Comparison of ENCODE assay signal across 27 cellular contexts in genomic region chr5:73008831-73009230, GRCh38.
"Had no signal": no experiment of that assay in that cellular context is flagged by ENCODE, and none has a peak within 500 bp of the region (broad histone marks: within the 10 kb centered on the region; RNA-seq: fewer than 3 reads in every experiment).

No MANE protein-coding gene starts in this region.

- H3K79me2 ChIP-seq: parathyroid adenoma had no signal

- H3K36me3 ChIP-seq: neural progenitor cell, thyroid gland had no signal

- H3K4me3 Mint-ChIP-seq: mesothelial cell of epicardium; naive B cell; natural killer cell treated with Interleukin-12 subunit alpha and Interleukin-12 subunit beta and Interleukin-15 and Interleukin-18, amount 100 ng/mL, for 72 hours; neural progenitor cell; stimulated activated effector memory CD8-positive, alpha-beta T cell treated with anti-CD3 and anti-CD28 coated beads, Interleukin-12 subunit alpha, Interleukin-12 subunit beta, amount 100 ng/mL, for 72 hours had no signal

- FAIRE-seq: colon had no signal

- DNase-seq: dorsolateral prefrontal cortex; effector CD4-positive, alpha-beta T cell; foreskin keratinocyte; glutamatergic neuron; heart right ventricle; hippocampal formation; left cardiac atrium; left lung; mesenchymal stem cell; mucosa of descending colon; naive B cell; sigmoid colon; stimulated activated CD4-positive, alpha-beta T cell treated with anti-CD3 and anti-CD28 coated beads, Interleukin-2, amount 100 ng/mL, for 24 hours; stimulated activated CD4-positive, alpha-beta T cell treated with anti-CD3 and anti-CD28 coated beads, Interleukin-4, amount 100 ng/mL, for 24 hours; stimulated activated naive CD4-positive, alpha-beta T cell treated with Interleukin-2 at 50 U/mL for 16 hours; stomach; thyroid gland; trophoblast cell had no signal

- H3K4me3 ChIP-seq: dorsolateral prefrontal cortex, esophagus muscularis mucosa, heart right ventricle, left lung, mucosa of descending colon, neural progenitor cell, right atrium auricular region, sigmoid colon, stomach, thyroid gland had no signal

- H3K4me1 ChIP-seq: esophagus muscularis mucosa, foreskin keratinocyte, heart right ventricle, left lung, parathyroid adenoma, right atrium auricular region, sigmoid colon, stomach, thyroid gland had no signal

- H3K4me1 Mint-ChIP-seq: naive B cell; stimulated activated effector memory CD8-positive, alpha-beta T cell treated with anti-CD3 and anti-CD28 coated beads, Interleukin-12 subunit alpha, Interleukin-12 subunit beta, amount 100 ng/mL, for 72 hours had no signal

- H3K36me3 Mint-ChIP-seq: naive B cell; natural killer cell treated with Interleukin-12 subunit alpha and Interleukin-12 subunit beta and Interleukin-15 and Interleukin-18, amount 100 ng/mL, for 72 hours; neural progenitor cell; stimulated activated effector memory CD8-positive, alpha-beta T cell treated with anti-CD3 and anti-CD28 coated beads, Interleukin-12 subunit alpha, Interleukin-12 subunit beta, amount 100 ng/mL, for 72 hours had no signal

- H3K4me2 ChIP-seq: neural progenitor cell had no signal

- H3K9ac ChIP-seq: neural progenitor cell, parathyroid adenoma had no signal

- ATAC-seq: foreskin keratinocyte; heart right ventricle; left cardiac atrium; left lung; mucosa of descending colon; natural killer cell treated with Interleukin-12 subunit alpha and Interleukin-12 subunit beta and Interleukin-15 and Interleukin-18, amount 100 ng/mL, for 72 hours; stimulated activated effector memory CD8-positive, alpha-beta T cell treated with anti-CD3 and anti-CD28 coated beads, Interleukin-12 subunit alpha, Interleukin-12 subunit beta, amount 100 ng/mL, for 72 hours had no signal

- H3K27me3 Mint-ChIP-seq: naive B cell; natural killer cell treated with Interleukin-12 subunit alpha and Interleukin-12 subunit beta and Interleukin-15 and Interleukin-18, amount 100 ng/mL, for 72 hours; progenitor cell of endocrine pancreas had no signal

- H3K9me3 ChIP-seq: esophagus muscularis mucosa, heart right ventricle, left lung, mucosa of descending colon, right atrium auricular region, sigmoid colon, stomach, thyroid gland had no signal

- H3K27me3 ChIP-seq: dorsolateral prefrontal cortex, esophagus muscularis mucosa, foreskin keratinocyte, heart right ventricle, left lung, neural progenitor cell, right atrium auricular region, sigmoid colon, stomach, thyroid gland had no signal

- H2AFZ ChIP-seq: neural progenitor cell, parathyroid adenoma had no signal

- H3K27ac Mint-ChIP-seq: mesothelial cell of epicardium; natural killer cell treated with Interleukin-12 subunit alpha and Interleukin-12 subunit beta and Interleukin-15 and Interleukin-18, amount 100 ng/mL, for 72 hours; neural progenitor cell; progenitor cell of endocrine pancreas; stimulated activated effector memory CD8-positive, alpha-beta T cell treated with anti-CD3 and anti-CD28 coated beads, Interleukin-12 subunit alpha, Interleukin-12 subunit beta, amount 100 ng/mL, for 72 hours had no signal

- H3K27ac ChIP-seq: dorsolateral prefrontal cortex, esophagus muscularis mucosa, foreskin keratinocyte, heart right ventricle, left lung, neural progenitor cell, parathyroid adenoma, right atrium auricular region, sigmoid colon, stomach, thyroid gland had no signal

- H3K9me3 Mint-ChIP-seq: mesothelial cell of epicardium; natural killer cell treated with Interleukin-12 subunit alpha and Interleukin-12 subunit beta and Interleukin-15 and Interleukin-18, amount 100 ng/mL, for 72 hours; neural progenitor cell; stimulated activated effector memory CD8-positive, alpha-beta T cell treated with anti-CD3 and anti-CD28 coated beads, Interleukin-12 subunit alpha, Interleukin-12 subunit beta, amount 100 ng/mL, for 72 hours had no signal
